Comparison of ENCODE assay signal across 8 cellular contexts in genomic region chr13:94345374-94346195, GRCh38.
DNase-seq lines count a peak whose midpoint lies in the region; ATAC-seq, FAIRE-seq and TF ChIP-seq lines count a peak whose summit lies in the region.

No MANE protein-coding gene starts in this region.

- H3K36me3 ChIP-seq in esophagus muscularis mucosa = no peaks in the 10 kb centered on the region

- H3K27me3 ChIP-seq in esophagus muscularis mucosa = no peaks in the 10 kb centered on the region

- CTCF ChIA-PET in A549 (lab: Yijun Ruan, JAX) = interaction anchor here (1.0 to 1.5 kb wide), 2 partner anchors 12 to 428 kb away, joined by 3 to 4 read pairs; no protein-coding TSS in a partner anchor

- peak in 1 of 2 experiments; percentile 42; a peak in 3 of 6 replicates for ATAC-seq in A549
- peak; percentile 57 for ATAC-seq in GM18909 (IDR thresholded peaks at IDR 0.05; ENCODE audit: poor library complexity, unreplicated experiment)

- TF ChIP-seq POLR2A in A549 (IDR thresholded peaks at IDR 0.05; ENCODE audit: low read length) (no peak), esophagus muscularis mucosa (IDR thresholded peaks at IDR 0.05; ENCODE audit: low read depth) (no peak)

- no peak for TF ChIP-seq EP300 in A549 (IDR thresholded peaks at IDR 0.05)
- TF ChIP-seq EP300 in esophagus muscularis mucosa (IDR thresholded peaks at IDR 0.05) = no peak

- POLR2A ChIA-PET in A549 (lab: Yijun Ruan, JAX) = no interaction called here

- H3K4me1 ChIP-seq in A549 = peaks cover 9% of the 10 kb centered on the region
- peaks cover 7 to 32% (median 24%) of the 10 kb centered on the region in 4 donors for H3K4me1 ChIP-seq in esophagus muscularis mucosa

- TF ChIP-seq RAD21 in A549 (conservative IDR thresholded peaks at IDR 0.05 in 1 of 2, IDR thresholded peaks at IDR 0.05 in 1 of 2) = peak; percentile 21 to 34; a peak in 2 of 5 replicates

- intact Hi-C loops in esophagus muscularis mucosa (cut with DNase I) = no loop called here

- TF ChIP-seq CTCF in A549 (IDR thresholded peaks at IDR 0.05) = peak; percentile 21; the same call in 1 of the 3 replicates
- no peak for TF ChIP-seq CTCF in fibroblast of mammary gland (conservative IDR thresholded peaks at IDR 0.05; ENCODE audit: control insufficient read depth, insufficient read depth, low read depth, low read length)
- no peak for TF ChIP-seq CTCF in esophagus muscularis mucosa (IDR thresholded peaks at IDR 0.05)

- peak overlapping the region; percentile 57; the same call in 1 of the 3 replicates for H3K4me2 ChIP-seq in A549

- FAIRE-seq in A549 (lab: Jason Lieb, UNC) = no peak

- no peaks in the 10 kb centered on the region for H3K9me3 ChIP-seq in A549
- no peaks in the 10 kb centered on the region for H3K9me3 ChIP-seq in esophagus muscularis mucosa

- no peak overlapping the region for H3K4me3 ChIP-seq in A549
- H3K4me3 ChIP-seq in fibroblast of mammary gland (ENCODE audit: control insufficient read depth, low read depth, low read length) = no peak overlapping the region
- no peak overlapping the region for H3K4me3 ChIP-seq in esophagus muscularis mucosa

- WGBS in A549 (ENCODE audit: missing lambda C conversion rate) = 69% methylated on average over 8 of the region's 8 CpGs
- 55% methylated on average over 8 of the region's 8 CpGs for WGBS in esophagus muscularis mucosa

- peak in 1 of 2 experiments; percentile 24 for DNase-seq in A549 (ENCODE audit: low read depth in 1 of 2, low spot score in 1 of 2)
- peak; percentile 79 to 82 for DNase-seq in NCI-H526 (lab: John Stamatoyannopoulos, UW)
- peak; percentile 56 for DNase-seq in fibroblast of mammary gland (ENCODE audit: low read depth)
- no peak for DNase-seq in HuH-7.5 (ENCODE audit: low spot score)
- no peak for DNase-seq in esophagus muscularis mucosa (ENCODE audit: extremely low spot score)
- DNase-seq in caudate nucleus (lab: John Stamatoyannopoulos, UW) = no peak
- DNase-seq in NCI-H774 (lab: John Stamatoyannopoulos, UW) = no peak

- peak overlapping the region in 1 of 2 experiments; percentile 35; a peak in 2 of 6 replicates for H3K27ac ChIP-seq in A549
- no peak overlapping the region for H3K27ac ChIP-seq in esophagus muscularis mucosa (replicated peaks in 1 of 4)
- no peak overlapping the region for H3K27ac ChIP-seq in caudate nucleus (ENCODE audit: low read depth, low read length)

TF ChIP-seq in A549, 52 proteins besides CTCF, POLR2A, EP300 and RAD21:
- 0 out of 3 replicates have a peak, but pooled peaks have one; percentile 18 for TF ChIP-seq SMC3 (IDR thresholded peaks at IDR 0.05)
- no peak for TF ChIP-seq MYC (IDR thresholded peaks at IDR 0.05; ENCODE audit: borderline replicate concordance, low read length)

Comparison
In these comparisons a context has a peak if more than half of its experiments do, and no peak if none do; other contexts are left out.
1. DNase-seq: peak in NCI-H526 (2 of 2) and fibroblast of mammary gland (single experiment); none in HuH-7.5 (single experiment), esophagus muscularis mucosa (single experiment), caudate nucleus (0 of 61) and NCI-H774 (single experiment).